In genomic region chrX:14015294-14015693, GRCh38 we compare ENCODE assay signal across 26 cellular contexts. TPM values are rescaled to one million over a fixed set of nuclear protein-coding genes. Genes with fewer than 3 reads are reported as not detected.
DNase-seq lines count a peak whose midpoint lies in the region; ATAC-seq and TF ChIP-seq lines count a peak whose summit lies in the region.
"Had no signal": no experiment of that assay in that cellular context is flagged by ENCODE, and none has a peak within 500 bp of the region (broad histone marks: within the 10 kb centered on the region; RNA-seq: fewer than 3 reads in every experiment).

No MANE protein-coding gene starts in this region.

- peaks cover 24% of the 10 kb centered on the region for H3K4me1 Mint-ChIP-seq in osteocyte (ENCODE audit: unreplicated experiment)
- H3K4me1 Mint-ChIP-seq: central memory CD8-positive, alpha-beta T cell; WTC11 had no signal

- no peak overlapping the region for H3K4me3 Mint-ChIP-seq in osteocyte (ENCODE audit: unreplicated experiment)
- H3K4me3 Mint-ChIP-seq: activated T-cell treated with anti-CD3 and anti-CD28 coated beads, Interleukin-2, amount 50 U/mL, for 72 hours; central memory CD8-positive, alpha-beta T cell; stimulated activated naive B cell treated with anti-CD40 and anti-IgM and Interleukin-4, amounts not matched to agents 10 μg/mL and 1 μg/mL and 100 μg/mL, for 72 hours; WTC11 had no signal

- ATAC-seq in SK-N-SH treated with all-trans-retinoic acid at 6 μM for 48 hours = peak; percentile 77
- ATAC-seq: HCT116; heart right ventricle; left colon; stimulated activated naive B cell treated with anti-CD40 and anti-IgM and Interleukin-4, amounts not matched to agents 10 μg/mL and 1 μg/mL and 100 μg/mL, for 72 hours; WTC11 had no signal

- no peaks in the 10 kb centered on the region for H3K4me1 ChIP-seq in HAP-1
- H3K4me1 ChIP-seq: heart right ventricle, sigmoid colon, uterus had no signal

- peak overlapping the region; percentile 69 for H3K27ac Mint-ChIP-seq in osteocyte (ENCODE audit: unreplicated experiment)
- H3K27ac Mint-ChIP-seq: activated T-cell treated with anti-CD3 and anti-CD28 coated beads, Interleukin-2, amount 50 U/mL, for 72 hours; stimulated activated naive B cell treated with anti-CD40 and anti-IgM and Interleukin-4, amounts not matched to agents 10 μg/mL and 1 μg/mL and 100 μg/mL, for 72 hours; WTC11 had no signal

- no peak for TF ChIP-seq CTCF in AG09319 (IDR thresholded peaks at IDR 0.05; ENCODE audit: low read depth, low read length)
- TF ChIP-seq CTCF in fibroblast of mammary gland (conservative IDR thresholded peaks at IDR 0.05; ENCODE audit: control insufficient read depth, insufficient read depth, low read depth, low read length) = no peak
- TF ChIP-seq CTCF in osteocyte (IDR thresholded peaks at IDR 0.05) = no peak
- TF ChIP-seq CTCF in WERI-Rb-1 (IDR thresholded peaks at IDR 0.05; ENCODE audit: low read depth, low read length) = no peak

- H3K9me3 Mint-ChIP-seq in osteocyte (ENCODE audit: unreplicated experiment) = no peaks in the 10 kb centered on the region
- H3K9me3 Mint-ChIP-seq: central memory CD8-positive, alpha-beta T cell; stimulated activated naive B cell treated with anti-CD40 and anti-IgM and Interleukin-4, amounts not matched to agents 10 μg/mL and 1 μg/mL and 100 μg/mL, for 72 hours had no signal

- H3K27me3 Mint-ChIP-seq in osteocyte (ENCODE audit: unreplicated experiment) = no peaks in the 10 kb centered on the region
- H3K27me3 Mint-ChIP-seq: central memory CD8-positive, alpha-beta T cell had no signal

- H3K4me3 ChIP-seq in fibroblast of mammary gland (ENCODE audit: control insufficient read depth, low read depth, low read length) (no peak overlapping the region), HAP-1 (no peak overlapping the region), WERI-Rb-1 (ENCODE audit: low read depth, low read length) (no peak overlapping the region)
- H3K4me3 ChIP-seq: dorsolateral prefrontal cortex, heart right ventricle, sigmoid colon, uterus had no signal

- DNase-seq in AG09319 (ENCODE audit: extremely low read depth, low read depth) = peak; percentile 64
- DNase-seq in fibroblast of mammary gland (ENCODE audit: low read depth) = peak; percentile 84
- no peak for DNase-seq in osteocyte (ENCODE audit: extremely low spot score, unreplicated experiment)
- no peak for DNase-seq in NCI-H1694 treated with DMSO at 0.1 percent for 48 hours (lab: John Stamatoyannopoulos, UW)
- no peak for DNase-seq in D341Med (ENCODE audit: low spot score)
- no peak for DNase-seq in HAP-1 (ENCODE audit: low spot score in 2 of 2)
- DNase-seq in WERI-Rb-1 = no peak
- DNase-seq: activated CD4-positive, alpha-beta T cell treated with anti-CD3 and anti-CD28 coated beads, Interleukin-2, amount 50 U/mL, for 4 hours; activated naive CD4-positive, alpha-beta T cell treated with Interleukin-2 at 50 U/mL for 16 hours; activated T-cell treated with anti-CD3 and anti-CD28 coated beads, Interleukin-2, amount 50 U/mL, for 72 hours; aorta; dorsolateral prefrontal cortex; foreskin melanocyte; heart right ventricle; left colon; NCI-H1105; NCI-H2081; NCI-H226; sigmoid colon; stimulated activated CD4-positive, alpha-beta T cell treated with anti-CD3 and anti-CD28 coated beads, Interleukin-15, amount 100 ng/mL, for 24 hours; stimulated activated naive B cell treated with anti-CD40 and anti-IgM and Interleukin-4, amounts not matched to agents 10 μg/mL and 1 μg/mL and 100 μg/mL, for 72 hours; uterus had no signal

- H3K27ac ChIP-seq in WERI-Rb-1 = no peak overlapping the region
- H3K27ac ChIP-seq: heart right ventricle, sigmoid colon, uterus had no signal

- no peaks in the 10 kb centered on the region for H3K36me3 Mint-ChIP-seq in osteocyte (ENCODE audit: unreplicated experiment)

- in situ Hi-C loops in HAP-1 (cut with MboI; ENCODE audit: low sequenced_read_pairs) = no loop called here

- H3K36me3 ChIP-seq in HAP-1 (replicated peaks) (no peaks in the 10 kb centered on the region; the same call in 1 of the 2 replicates), WERI-Rb-1 (peaks cover 5% of the 10 kb centered on the region)
- H3K36me3 ChIP-seq: uterus had no signal

- H3K9me3 ChIP-seq in HAP-1 (no peaks in the 10 kb centered on the region), WERI-Rb-1 (ENCODE audit: severe bottlenecking) (peaks cover 3% of the 10 kb centered on the region)
- H3K9me3 ChIP-seq: heart right ventricle, sigmoid colon, uterus had no signal

- H3K27me3 ChIP-seq in HAP-1 (ENCODE audit: low read depth) = no peaks in the 10 kb centered on the region
- no peaks in the 10 kb centered on the region for H3K27me3 ChIP-seq in WERI-Rb-1 (ENCODE audit: insufficient read depth, low read depth, severe bottlenecking)
- H3K27me3 ChIP-seq: heart right ventricle, sigmoid colon, uterus had no signal

TF ChIP-seq in SK-N-SH treated with all-trans-retinoic acid at 6 μM for 48 hours, 23 proteins besides CTCF, POLR2A, EP300 and RAD21:
- TF ChIP-seq, protein P1, sequence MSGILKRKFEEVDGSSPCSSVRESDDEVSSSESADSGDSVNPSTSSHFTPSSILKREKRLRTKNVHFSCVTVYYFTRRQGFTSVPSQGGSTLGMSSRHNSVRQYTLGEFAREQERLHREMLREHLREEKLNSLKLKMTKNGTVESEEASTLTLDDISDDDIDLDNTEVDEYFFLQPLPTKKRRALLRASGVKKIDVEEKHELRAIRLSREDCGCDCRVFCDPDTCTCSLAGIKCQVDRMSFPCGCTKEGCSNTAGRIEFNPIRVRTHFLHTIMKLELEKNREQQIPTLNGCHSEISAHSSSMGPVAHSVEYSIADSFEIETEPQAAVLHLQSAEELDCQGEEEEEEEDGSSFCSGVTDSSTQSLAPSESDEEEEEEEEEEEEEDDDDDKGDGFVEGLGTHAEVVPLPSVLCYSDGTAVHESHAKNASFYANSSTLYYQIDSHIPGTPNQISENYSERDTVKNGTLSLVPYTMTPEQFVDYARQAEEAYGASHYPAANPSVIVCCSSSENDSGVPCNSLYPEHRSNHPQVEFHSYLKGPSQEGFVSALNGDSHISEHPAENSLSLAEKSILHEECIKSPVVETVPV (CRISPR knock-in tag; IDR thresholded peaks at IDR 0.05) = no peak
- no peak for TF ChIP-seq RARB (CRISPR knock-in tag; IDR thresholded peaks at IDR 0.05)
- TF ChIP-seq, protein P2, sequence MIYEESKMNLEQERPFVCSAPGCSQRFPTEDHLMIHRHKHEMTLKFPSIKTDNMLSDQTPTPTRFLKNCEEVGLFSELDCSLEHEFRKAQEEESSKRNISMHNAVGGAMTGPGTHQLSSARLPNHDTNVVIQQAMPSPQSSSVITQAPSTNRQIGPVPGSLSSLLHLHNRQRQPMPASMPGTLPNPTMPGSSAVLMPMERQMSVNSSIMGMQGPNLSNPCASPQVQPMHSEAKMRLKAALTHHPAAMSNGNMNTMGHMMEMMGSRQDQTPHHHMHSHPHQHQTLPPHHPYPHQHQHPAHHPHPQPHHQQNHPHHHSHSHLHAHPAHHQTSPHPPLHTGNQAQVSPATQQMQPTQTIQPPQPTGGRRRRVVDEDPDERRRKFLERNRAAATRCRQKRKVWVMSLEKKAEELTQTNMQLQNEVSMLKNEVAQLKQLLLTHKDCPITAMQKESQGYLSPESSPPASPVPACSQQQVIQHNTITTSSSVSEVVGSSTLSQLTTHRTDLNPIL (CRISPR knock-in tag; IDR thresholded peaks at IDR 0.05; ENCODE audit: low read depth) = no peak
- no peak for TF ChIP-seq ZFP3 (CRISPR knock-in tag; IDR thresholded peaks at IDR 0.05)
- no peak for TF ChIP-seq TCF4 (CRISPR knock-in tag; IDR thresholded peaks at IDR 0.05; ENCODE audit: borderline replicate concordance)
- no peak for TF ChIP-seq ZC3H10 (CRISPR knock-in tag; IDR thresholded peaks at IDR 0.05)
- no peak for TF ChIP-seq ESRRG (CRISPR knock-in tag; IDR thresholded peaks at IDR 0.05)
- no peak for TF ChIP-seq GLIS3 (CRISPR knock-in tag; IDR thresholded peaks at IDR 0.05)
- no peak for TF ChIP-seq TOX (CRISPR knock-in tag; IDR thresholded peaks at IDR 0.05; ENCODE audit: borderline replicate concordance)
- no peak for TF ChIP-seq ZNF8 (CRISPR knock-in tag; IDR thresholded peaks at IDR 0.05)

RNA-seq across cellular contexts. Expression of gene GEMIN8, which starts 14.4 kb away (rescaled TPM):
- total RNA-seq in osteocyte = 20.0 and 22.9 TPM in 2 replicates

Comparison
In these comparisons a context has a peak if more than half of its experiments do, and no peak if none do; other contexts are left out.
1. DNase-seq: peak in AG09319 (single experiment) and fibroblast of mammary gland (single experiment); none in osteocyte (single experiment), NCI-H1694 treated with DMSO at 0.1 percent for 48 hours (single experiment), D341Med (single experiment), HAP-1 (0 of 2) and WERI-Rb-1 (single experiment).